19 cellular contexts compared by ENCODE assay signal in the genomic region with DNA sequence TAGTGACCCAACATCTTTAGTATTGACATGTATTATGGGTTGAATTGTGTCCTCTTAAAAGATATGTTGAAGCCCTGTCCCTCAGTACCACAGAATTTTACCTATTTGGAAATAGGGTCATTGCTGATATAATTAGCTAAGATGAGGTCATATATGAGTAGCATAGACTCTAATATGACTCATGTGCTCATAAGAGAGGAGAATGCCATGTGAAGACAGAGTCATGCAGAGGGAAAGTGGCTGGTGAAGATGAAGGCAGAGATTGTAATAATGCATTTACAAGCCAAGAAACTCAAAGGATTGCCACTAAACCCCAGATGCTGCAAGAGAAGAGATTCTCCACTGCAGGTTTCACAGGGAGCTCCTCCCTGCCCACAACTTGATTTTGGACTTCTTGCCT.
DNase-seq lines count a peak whose midpoint lies in the region; TF ChIP-seq lines count a peak whose summit lies in the region.
"Had no signal": no experiment of that assay in that cellular context is flagged by ENCODE, and none has a peak within 500 bp of the region (broad histone marks: within the 10 kb centered on the region; RNA-seq: fewer than 3 reads in every experiment).

No MANE protein-coding gene starts in this region.

- no peaks in the 10 kb centered on the region for H3K4me1 ChIP-seq in A673 (ENCODE audit: insufficient read depth, low read length, poor library complexity, severe bottlenecking)
- H3K4me1 ChIP-seq: right atrium auricular region had no signal

- POLR2A ChIA-PET in A673 (lab: Charles Lee; ENCODE audit: low non-redundant PET) = no interaction called here

- no peaks in the 10 kb centered on the region for H3K9me3 Mint-ChIP-seq in T-helper 2 cell treated with Interferon-gamma antibody and Interleukin-4, amounts not matched to agents 5 μg/mL and 100 μg/mL, for 36 hours
- H3K9me3 Mint-ChIP-seq: stimulated activated naive CD8-positive, alpha-beta T cell treated with anti-CD3 and anti-CD28 coated beads, Interleukin-15, amount 100 ng/mL, for 72 hours had no signal

- H3K4me3 ChIP-seq in choroid plexus epithelial cell (ENCODE audit: low read depth, low read length) (no peak overlapping the region), kidney epithelial cell (ENCODE audit: low read depth, low read length) (no peak overlapping the region), A673 (ENCODE audit: low read depth, low read length, poor library complexity, severe bottlenecking) (no peak overlapping the region)
- H3K4me3 ChIP-seq: right atrium auricular region had no signal

- H3K27me3 Mint-ChIP-seq in T-helper 2 cell treated with Interferon-gamma antibody and Interleukin-4, amounts not matched to agents 5 μg/mL and 100 μg/mL, for 36 hours (ENCODE audit: low read depth) = no peaks in the 10 kb centered on the region
- H3K27me3 Mint-ChIP-seq: activated CD4-positive, alpha-beta T cell treated with anti-CD3 and anti-CD28 coated beads for 36 hours; activated CD8-positive, alpha-beta memory T cell treated with anti-CD3 and anti-CD28 coated beads, Interleukin-2, amount 10 ng/mL, durations not matched to agents 7 days and 5 days; CD8-positive, alpha-beta memory T cell; stimulated activated naive CD8-positive, alpha-beta T cell treated with anti-CD3 and anti-CD28 coated beads, Interleukin-15, amount 100 ng/mL, for 72 hours had no signal

- no peaks in the 10 kb centered on the region for H3K4me1 Mint-ChIP-seq in T-helper 2 cell treated with Interferon-gamma antibody and Interleukin-4, amounts not matched to agents 5 μg/mL and 100 μg/mL, for 36 hours (ENCODE audit: low read depth)
- H3K4me1 Mint-ChIP-seq: activated CD4-positive, alpha-beta T cell treated with anti-CD3 and anti-CD28 coated beads for 36 hours; activated CD8-positive, alpha-beta memory T cell treated with anti-CD3 and anti-CD28 coated beads, Interleukin-2, amount 10 ng/mL, durations not matched to agents 7 days and 5 days; CD8-positive, alpha-beta memory T cell; stimulated activated naive CD8-positive, alpha-beta T cell treated with anti-CD3 and anti-CD28 coated beads, Interleukin-15, amount 100 ng/mL, for 72 hours had no signal

- H3K27me3 ChIP-seq in kidney epithelial cell (ENCODE audit: control insufficient read depth, insufficient read depth, low read length) = no peaks in the 10 kb centered on the region
- peaks cover 7% of the 10 kb centered on the region for H3K27me3 ChIP-seq in A673 (replicated peaks; ENCODE audit: insufficient read depth, low read depth, low read length, poor library complexity)
- H3K27me3 ChIP-seq: right atrium auricular region had no signal

- H3K4me3 Mint-ChIP-seq in T-helper 2 cell treated with Interferon-gamma antibody and Interleukin-4, amounts not matched to agents 5 μg/mL and 100 μg/mL, for 36 hours = no peak overlapping the region
- H3K4me3 Mint-ChIP-seq: activated CD4-positive, alpha-beta T cell treated with anti-CD3 and anti-CD28 coated beads for 36 hours; activated CD8-positive, alpha-beta memory T cell treated with anti-CD3 and anti-CD28 coated beads, Interleukin-2, amount 10 ng/mL, durations not matched to agents 7 days and 5 days; CD8-positive, alpha-beta memory T cell; stimulated activated naive CD8-positive, alpha-beta T cell treated with anti-CD3 and anti-CD28 coated beads, Interleukin-15, amount 100 ng/mL, for 72 hours had no signal

- H3K36me3 ChIP-seq in kidney epithelial cell (ENCODE audit: control insufficient read depth, insufficient read depth, low read length) = no peaks in the 10 kb centered on the region
- no peaks in the 10 kb centered on the region for H3K36me3 ChIP-seq in A673 (ENCODE audit: insufficient read depth, low read length, poor library complexity, severe bottlenecking)
- H3K36me3 ChIP-seq: right atrium auricular region had no signal

- CTCF ChIA-PET in A673 (lab: Charles Lee) = no interaction called here

- H3K27ac ChIP-seq in A673 (ENCODE audit: low read depth, low read length, poor library complexity, severe bottlenecking) = no peak overlapping the region
- H3K27ac ChIP-seq: right atrium auricular region had no signal

- intact Hi-C loops in A673 (cut with micrococcal nuclease; ENCODE audit: unreplicated experiment) = no loop called here

- no TSS peak for BruUV-seq in A673 (replicated peaks; lab: Mats Ljungman, UMichigan)

- no peak overlapping the region for H3K27ac Mint-ChIP-seq in T-helper 2 cell treated with Interferon-gamma antibody and Interleukin-4, amounts not matched to agents 5 μg/mL and 100 μg/mL, for 36 hours
- H3K27ac Mint-ChIP-seq: activated CD4-positive, alpha-beta T cell treated with anti-CD3 and anti-CD28 coated beads for 36 hours; activated CD8-positive, alpha-beta memory T cell treated with anti-CD3 and anti-CD28 coated beads, Interleukin-2, amount 10 ng/mL, durations not matched to agents 7 days and 5 days; CD8-positive, alpha-beta memory T cell; stimulated activated naive CD8-positive, alpha-beta T cell treated with anti-CD3 and anti-CD28 coated beads, Interleukin-15, amount 100 ng/mL, for 72 hours had no signal

- no peaks in the 10 kb centered on the region for H3K9me3 ChIP-seq in A673 (ENCODE audit: low read depth, low read length, poor library complexity, severe bottlenecking)
- H3K9me3 ChIP-seq: right atrium auricular region had no signal

- no peaks in the 10 kb centered on the region for H3K36me3 Mint-ChIP-seq in T-helper 2 cell treated with Interferon-gamma antibody and Interleukin-4, amounts not matched to agents 5 μg/mL and 100 μg/mL, for 36 hours (ENCODE audit: low read depth)
- H3K36me3 Mint-ChIP-seq: activated CD8-positive, alpha-beta memory T cell treated with anti-CD3 and anti-CD28 coated beads, Interleukin-2, amount 10 ng/mL, durations not matched to agents 7 days and 5 days; CD8-positive, alpha-beta memory T cell had no signal

- peak; percentile 11 for DNase-seq in GM04504 (ENCODE audit: low read depth)
- DNase-seq in RKO (ENCODE audit: low spot score) = peak; percentile 58
- DNase-seq in choroid plexus epithelial cell (ENCODE audit: low read depth) = peak; percentile 56
- peak; percentile 28 for DNase-seq in kidney epithelial cell (ENCODE audit: low read depth)
- DNase-seq in A673 (ENCODE audit: low spot score) = no peak
- no peak for DNase-seq in T-helper 2 cell treated with Interferon-gamma antibody and Interleukin-4, amounts not matched to agents 5 μg/mL and 100 μg/mL, for 36 hours (ENCODE audit: low spot score)
- no peak for DNase-seq in stimulated activated CD4-positive, alpha-beta T cell treated with anti-CD3 and anti-CD28 coated beads, Interleukin-4, amount 100 ng/mL, for 24 hours
- no peak for DNase-seq in GM20000 (ENCODE audit: low spot score)
- DNase-seq: activated CD4-positive, alpha-beta T cell treated with anti-CD3 and anti-CD28 coated beads for 36 hours; activated CD8-positive, alpha-beta memory T cell treated with anti-CD3 and anti-CD28 coated beads, Interleukin-2, amount 10 ng/mL, durations not matched to agents 7 days and 5 days; anterior cingulate cortex; CD8-positive, alpha-beta memory T cell; Karpas-422; left ventricle myocardium superior; NCI-H1105 treated with DMSO at 0.1 percent for 48 hours; NCI-H774; nucleus accumbens; stimulated activated naive CD8-positive, alpha-beta T cell treated with anti-CD3 and anti-CD28 coated beads, Interleukin-15, amount 100 ng/mL, for 72 hours had no signal

- TF ChIP-seq CTCF in choroid plexus epithelial cell (conservative IDR thresholded peaks at IDR 0.05; ENCODE audit: low read depth, low read length) (no peak), kidney epithelial cell (IDR thresholded peaks at IDR 0.05; ENCODE audit: insufficient read depth, low read length, poor library complexity, severe bottlenecking) (no peak), A673 (conservative IDR thresholded peaks at IDR 0.05; ENCODE audit: low read depth, low read length) (no peak), GM20000 (IDR thresholded peaks at IDR 0.05; ENCODE audit: extremely low read depth, missing control alignments) (no peak)

Comparison
In these comparisons a context has a peak if more than half of its experiments do, and no peak if none do; other contexts are left out.
1. DNase-seq: peak in GM04504 (single experiment), RKO (single experiment), choroid plexus epithelial cell (single experiment) and kidney epithelial cell (single experiment); none in A673 (single experiment), T-helper 2 cell treated with Interferon-gamma antibody and Interleukin-4, amounts not matched to agents 5 μg/mL and 100 μg/mL, for 36 hours (single experiment), stimulated activated CD4-positive, alpha-beta T cell treated with anti-CD3 and anti-CD28 coated beads, Interleukin-4, amount 100 ng/mL, for 24 hours (single experiment) and GM20000 (single experiment).